Comparison of ENCODE assay signal across 7 cellular contexts in genomic region chr11:117095301-117096139, GRCh38. TPM values are rescaled to one million over a fixed set of nuclear protein-coding genes. Genes with fewer than 3 reads are reported as not detected.
DNase-seq lines count a peak whose midpoint lies in the region; ATAC-seq and TF ChIP-seq lines count a peak whose summit lies in the region.

No MANE protein-coding gene starts in this region.

- no peak overlapping the region for H2BK12ac ChIP-seq in H9 (ENCODE audit: insufficient read length, low read depth, low read length)

- H3K27me3 Mint-ChIP-seq in H9 (ENCODE audit: low read depth) = peaks cover 1% of the 10 kb centered on the region; the same call in 1 of the 2 replicates

- H3K36me3 Mint-ChIP-seq in H9 (ENCODE audit: insufficient read depth in 1 of 3, low read depth in 3 of 3) = peaks cover 7 to 11% (median 9%) of the 10 kb centered on the region in 3 experiments

- H3K79me1 ChIP-seq in H9 (ENCODE audit: insufficient read depth, low read depth, low read length, poor library complexity, severe bottlenecking) = no peaks in the 10 kb centered on the region

- H3K9me3 Mint-ChIP-seq in H9 = 0 out of 5 replicates have a peak, but pooled peaks cover 0 to 2% of the 10 kb centered on the region in 2 experiments

- H2AK5ac ChIP-seq in H9 (ENCODE audit: insufficient read length, low read length) = no peak overlapping the region

- H3K23me2 ChIP-seq in H9 (ENCODE audit: insufficient read length, low read depth, low read length, poor library complexity, severe bottlenecking) = peaks cover 17% of the 10 kb centered on the region

- H4K8ac ChIP-seq in H9 (replicated peaks; ENCODE audit: insufficient read length, low read depth, low read length) = no peak overlapping the region

- no peak overlapping the region for H3K27ac ChIP-seq in H9 (ENCODE audit: insufficient read length, low read depth, low read length)
- peak overlapping the region; percentile 93 for H3K27ac ChIP-seq in psoas muscle

- no peak overlapping the region for H2BK20ac ChIP-seq in H9 (ENCODE audit: low read depth, low read length, poor library complexity, severe bottlenecking)

- H4K20me1 ChIP-seq in H9 (ENCODE audit: control insufficient read depth, insufficient read depth, insufficient read length) = no peaks in the 10 kb centered on the region

- no peak overlapping the region for H2BK120ac ChIP-seq in H9 (ENCODE audit: low read depth, low read length, poor library complexity, severe bottlenecking)

- no peak overlapping the region for H3K9ac ChIP-seq in H9 (ENCODE audit: extremely low read depth, insufficient read length, low read length)

- H3K9me3 ChIP-seq in H9 (ENCODE audit: control insufficient read depth, low read depth, low read length) (no peaks in the 10 kb centered on the region), psoas muscle (no peaks in the 10 kb centered on the region)

- peaks cover 36% of the 10 kb centered on the region in 2 experiments for H3K4me1 Mint-ChIP-seq in H9

- H2BK15ac ChIP-seq in H9 (ENCODE audit: low read depth, low read length) = no peak overlapping the region

- no peak overlapping the region for H2BK5ac ChIP-seq in H9 (ENCODE audit: insufficient read length, low read length)

- H3K56ac ChIP-seq in H9 (ENCODE audit: insufficient read length, low read depth, low read length) = no peak overlapping the region

- intact Hi-C loops in psoas muscle (cut with DNase I) = loop anchor here in 1 of 2 donors (5.0 kb wide), 2 partner anchors 48 to 103 kb away; no protein-coding TSS in a partner anchor

- no peak overlapping the region for H3K18ac ChIP-seq in H9 (ENCODE audit: insufficient read length, low read depth, low read length)

- no CpG with 5 or more reads among the region's 9 CpGs for WGBS in H9 (ENCODE audit: extremely low coverage, insufficient read length, low lambda C conversion rate)
- WGBS in psoas muscle, 3 donors = 32 to 51% (median 39%) methylated on average over 9 of the region's 9 CpGs

- H3K4me3 ChIP-seq in epithelial cell of esophagus (ENCODE audit: low read length) (no peak overlapping the region), psoas muscle (peak overlapping the region; percentile 89)

- H3K4me1 ChIP-seq in H9 (ENCODE audit: insufficient read depth, low read length) = peaks cover 6% of the 10 kb centered on the region; the same call in 1 of the 2 replicates
- peaks cover 60% of the 10 kb centered on the region for H3K4me1 ChIP-seq in psoas muscle

- no peak for TF ChIP-seq CTCF in H9 (conservative IDR thresholded peaks at IDR 0.05)
- TF ChIP-seq CTCF in epithelial cell of esophagus (IDR thresholded peaks at IDR 0.05; ENCODE audit: insufficient read depth, low read depth, low read length, missing control alignments) = no peak
- no peak for TF ChIP-seq CTCF in psoas muscle (IDR thresholded peaks at IDR 0.05)

- no peaks in the 10 kb centered on the region for H3K27me3 ChIP-seq in H9 (ENCODE audit: insufficient read depth, low read length)
- no peaks in the 10 kb centered on the region for H3K27me3 ChIP-seq in psoas muscle (ENCODE audit: insufficient read depth in 3 of 3, low read length in 2 of 3)

- H3K14ac ChIP-seq in H9 (ENCODE audit: insufficient read depth, low read length) = no peak overlapping the region

- H2AFZ ChIP-seq in H9 (ENCODE audit: low read length) = no peak overlapping the region

- ATAC-seq in psoas muscle (peak in 3 of 4 donors; percentile 7 to 16 (median 14)), HG03439 (IDR thresholded peaks at IDR 0.05; ENCODE audit: unreplicated experiment) (no peak)

- H3K4ac ChIP-seq in H9 (ENCODE audit: low read depth, low read length) = no peak overlapping the region

- no peak overlapping the region for H3T11ph ChIP-seq in H9 (ENCODE audit: low read length)

- H3K36me3 ChIP-seq in psoas muscle (ENCODE audit: insufficient read depth in 1 of 2, low read depth in 1 of 2) = no peaks in the 10 kb centered on the region

- no peak overlapping the region for H4K91ac ChIP-seq in H9 (ENCODE audit: insufficient read length, low read depth, low read length)

- H4K5ac ChIP-seq in H9 (ENCODE audit: insufficient read length, low read depth, low read length) = no peak overlapping the region

- DNase-seq in H9 (no peak), epithelial cell of esophagus (ENCODE audit: low read depth) (peak; percentile 38), psoas muscle (no peak), germinal center (ENCODE audit: low spot score) (no peak), NCI-H2196 (lab: John Stamatoyannopoulos, UW; ENCODE audit: unreplicated experiment) (no peak)

- peaks cover 30% of the 10 kb centered on the region; the same call in 1 of the 2 replicates for H3K79me2 ChIP-seq in H9 (ENCODE audit: insufficient read depth, low read length)

- H3K27ac Mint-ChIP-seq in H9 = peak overlapping the region in 2 of 3 experiments; percentile 45 to 59; a peak in 2 of 7 replicates

- H3K4me2 ChIP-seq in H9 (ENCODE audit: insufficient read depth, insufficient read length, low read length) = no peak overlapping the region

- no peak overlapping the region for H3K23ac ChIP-seq in H9 (ENCODE audit: insufficient read length, low read depth, low read length)

- H3K4me3 Mint-ChIP-seq in H9 = peak overlapping the region in 1 of 2 experiments; percentile 99; a peak in 3 of 5 replicates

TF ChIP-seq in PFSK-1, 5 proteins besides CTCF, POLR2A, EP300 and RAD21:
- TF ChIP-seq TAF1 (IDR thresholded peaks at IDR 0.05; ENCODE audit: borderline replicate concordance, insufficient read depth, low read length) = no peak
- TF ChIP-seq SIN3A (IDR thresholded peaks at IDR 0.05; ENCODE audit: borderline replicate concordance, insufficient read depth, low read length) = 0 out of 2 replicates have a peak, but pooled peaks have one; percentile 21

RNA-seq across cellular contexts. Expression of gene SIK3, which starts 2.7 kb away (rescaled TPM):
- total RNA-seq in H9 (2021) (31.4 and 35.5 TPM in 2 replicates), psoas muscle (10 to 100 TPM; 39.8 to 47.4 (median 42.8) TPM)
- 24.7 TPM for polyA plus RNA-seq in PFSK-1 (2012; ENCODE audit: insufficient read length, low read depth)
- polyA plus RNA-seq in psoas muscle = 10 to 100 TPM; 16.3 to 22.2 (median 18.8) TPM

RNA-seq across cellular contexts. Expression of gene PAFAH1B2, which starts 48.6 kb away (rescaled TPM):
- total RNA-seq in H9 (2021) = 158 and 161 TPM in 2 replicates
- 43.9 TPM for polyA plus RNA-seq in PFSK-1 (2012; ENCODE audit: insufficient read length, low read depth)
- 10 to 100 TPM; 30.8 to 46.3 (median 35.7) TPM for total RNA-seq in psoas muscle
- polyA plus RNA-seq in psoas muscle = 10 to 100 TPM; 13.0 to 25.4 (median 17.4) TPM
